13 cellular contexts compared by ENCODE assay signal in genomic region chr2:241189093-241189855, GRCh38. TPM values are rescaled to one million over a fixed set of nuclear protein-coding genes. Genes with fewer than 3 reads are reported as not detected.
"Had no signal": no experiment of that assay in that cellular context is flagged by ENCODE, and none has a peak within 500 bp of the region (broad histone marks: within the 10 kb centered on the region; RNA-seq: fewer than 3 reads in every experiment).

No MANE protein-coding gene starts in this region.

- H3K4me3 ChIP-seq: coronary artery, mucosa of descending colon, ovary, tibial artery had no signal

- H3K4me1 ChIP-seq: tibial artery had no signal

- FAIRE-seq: TTC549 had no signal

- DNase-seq: activated naive CD4-positive, alpha-beta T cell treated with anti-CD3 and anti-CD28 coated beads, Interleukin-2, amount 10 ng/mL, durations not matched to agents 7 days and 5 days; effector memory CD4-positive, alpha-beta T cell; mammary epithelial cell; nephron progenitor cell; retina; stimulated activated CD4-positive, alpha-beta T cell treated with anti-CD3 and anti-CD28 coated beads, Interleukin-15, amount 100 ng/mL, for 24 hours; stimulated activated CD4-positive, alpha-beta T cell treated with anti-CD3 and anti-CD28 coated beads, Interleukin-4, amount 100 ng/mL, for 24 hours; tibial artery had no signal

- H3K27ac ChIP-seq: coronary artery, ovary, tibial artery had no signal

- H3K27me3 ChIP-seq: ovary had no signal

- H3K9me3 ChIP-seq: mucosa of descending colon, ovary, tibial artery had no signal

- H3K36me3 ChIP-seq: ovary had no signal

RNA-seq across cellular contexts. Expression of gene ANO7, which starts 0.8 kb away (rescaled TPM):
- total RNA-seq: skeletal muscle tissue had no signal
